In the genomic region with DNA sequence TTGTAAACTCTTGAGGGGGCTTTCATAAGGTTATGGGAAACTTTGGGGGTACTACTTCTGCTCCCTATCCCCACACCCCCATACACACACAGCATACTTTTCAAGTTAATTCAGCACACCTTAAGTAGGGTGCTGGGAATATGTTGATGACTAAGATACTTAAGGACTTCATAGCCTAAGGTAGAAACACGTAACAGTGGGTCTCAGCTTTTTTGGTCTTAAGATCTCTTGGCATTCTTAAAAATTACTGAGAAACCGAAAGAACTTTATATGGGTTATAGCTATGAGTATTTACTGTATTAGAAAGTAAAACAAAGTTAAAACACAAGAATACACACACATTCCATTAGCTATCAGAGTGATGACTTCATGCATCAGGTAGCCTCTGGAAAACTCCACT, we compare ENCODE assay signal across 17 cellular contexts. TPM values are rescaled to one million over a fixed set of nuclear protein-coding genes. Genes with fewer than 3 reads are reported as not detected.
DNase-seq lines count a peak whose midpoint lies in the region; FAIRE-seq and TF ChIP-seq lines count a peak whose summit lies in the region.
"Had no signal": no experiment of that assay in that cellular context is flagged by ENCODE, and none has a peak within 500 bp of the region (broad histone marks: within the 10 kb centered on the region; RNA-seq: fewer than 3 reads in every experiment).

No MANE protein-coding gene starts in this region.

- POLR2A ChIA-PET in PC-9 (lab: Charles Lee; ENCODE audit: unreplicated experiment) = no interaction called here

- H2AK5ac ChIP-seq in mesendoderm (ENCODE audit: low read length) = no peak overlapping the region

- H3K36me3 ChIP-seq in PC-9 (ENCODE audit: low read depth) (no peaks in the 10 kb centered on the region), fibroblast of lung (ENCODE audit: control insufficient read depth, insufficient read depth, low read length) (no peaks in the 10 kb centered on the region), mesendoderm (ENCODE audit: control insufficient read depth, insufficient read depth, low read length) (no peaks in the 10 kb centered on the region)
- H3K36me3 ChIP-seq: brain microvascular endothelial cell had no signal

- no peak overlapping the region for H2BK5ac ChIP-seq in mesendoderm (ENCODE audit: low read length)

- H3K4ac ChIP-seq in mesendoderm (ENCODE audit: low read depth, low read length) = no peak overlapping the region

- H4K20me1 ChIP-seq in PC-9 (ENCODE audit: insufficient read depth) = no peaks in the 10 kb centered on the region; the same call in 1 of the 2 replicates
- H4K20me1 ChIP-seq in fibroblast of lung (ENCODE audit: control insufficient read depth, extremely low read depth, insufficient read depth, low read length) = no peaks in the 10 kb centered on the region

- H3K36me3 Mint-ChIP-seq in activated naive CD4-positive, alpha-beta T cell treated with anti-CD3 and anti-CD28 coated beads, Interleukin-2, amount 50 U/mL, for 24 hours = no peaks in the 10 kb centered on the region
- H3K36me3 Mint-ChIP-seq in activated naive CD4-positive, alpha-beta T cell treated with anti-CD3 and anti-CD28 coated beads for 36 hours (ENCODE audit: low read depth) = no peaks in the 10 kb centered on the region

- H3K9me3 ChIP-seq in PC-9 (ENCODE audit: insufficient read depth, low read depth) = no peaks in the 10 kb centered on the region
- no peaks in the 10 kb centered on the region for H3K9me3 ChIP-seq in fibroblast of lung (ENCODE audit: control insufficient read depth, insufficient read depth, low read depth, low read length)

- H2AFZ ChIP-seq in PC-9 (no peak overlapping the region), fibroblast of lung (ENCODE audit: low read length) (no peak overlapping the region)

- H3K9ac ChIP-seq in fibroblast of lung (ENCODE audit: insufficient read depth, low read length) = no peak overlapping the region
- H3K9ac ChIP-seq in mesendoderm (ENCODE audit: low read length) = no peak overlapping the region

- FAIRE-seq in frontal cortex (lab: Jason Lieb, UNC) = no peak
- FAIRE-seq: K562 had no signal

- peaks cover 26% of the 10 kb centered on the region for H3K79me1 ChIP-seq in mesendoderm (ENCODE audit: low read length)

- no peak overlapping the region for H2BK120ac ChIP-seq in mesendoderm (ENCODE audit: low read depth, low read length)

- no peak overlapping the region for H4K5ac ChIP-seq in mesendoderm (ENCODE audit: low read length)

- BruUV-seq in PC-9 (replicated peaks; lab: Mats Ljungman, UMichigan) = no TSS peak

- H3K4me1 Mint-ChIP-seq in activated naive CD4-positive, alpha-beta T cell treated with anti-CD3 and anti-CD28 coated beads, Interleukin-2, amount 50 U/mL, for 24 hours = peaks cover 51% of the 10 kb centered on the region
- peaks cover 47% of the 10 kb centered on the region for H3K4me1 Mint-ChIP-seq in activated naive CD4-positive, alpha-beta T cell treated with anti-CD3 and anti-CD28 coated beads for 36 hours (ENCODE audit: low read depth)

- H3K9me3 Mint-ChIP-seq in activated naive CD4-positive, alpha-beta T cell treated with anti-CD3 and anti-CD28 coated beads, Interleukin-2, amount 50 U/mL, for 24 hours = no peaks in the 10 kb centered on the region
- H3K9me3 Mint-ChIP-seq in activated naive CD4-positive, alpha-beta T cell treated with anti-CD3 and anti-CD28 coated beads for 36 hours = peaks cover 2% of the 10 kb centered on the region

- H3K18ac ChIP-seq in mesendoderm (ENCODE audit: low read length) = no peak overlapping the region

- no peaks in the 10 kb centered on the region for H3K9me2 ChIP-seq in PC-9 (ENCODE audit: insufficient read depth)

- CTCF ChIA-PET in activated naive CD4-positive, alpha-beta T cell treated with anti-CD3 and anti-CD28 coated beads for 36 hours (lab: Charles Lee) = interaction anchor here (0.9 kb wide), 1 partner anchor 91 kb away, joined by 3 read pairs; no protein-coding TSS in a partner anchor
- CTCF ChIA-PET in PC-9 (lab: Charles Lee) = no interaction called here

- H2BK15ac ChIP-seq in mesendoderm (replicated peaks; ENCODE audit: low read depth) = no peak overlapping the region

- intact Hi-C loops in activated naive CD4-positive, alpha-beta T cell treated with anti-CD3 and anti-CD28 coated beads for 36 hours (cut with micrococcal nuclease) = no loop called here
- intact Hi-C loops in PC-9 (cut with micrococcal nuclease; ENCODE audit: unreplicated experiment) = no loop called here

- H3K4me3 ChIP-seq in PC-9 (no peak overlapping the region), fibroblast of lung (replicated peaks in 1 of 4; ENCODE audit: control extremely low read depth in 1 of 4, insufficient read depth in 1 of 4, low read depth in 3 of 4, low read length in 4 of 4) (peak overlapping the region in 1 of 4 experiments; percentile 96), mesendoderm (ENCODE audit: low read length) (no peak overlapping the region)

- no peak overlapping the region for H3K27ac Mint-ChIP-seq in activated naive CD4-positive, alpha-beta T cell treated with anti-CD3 and anti-CD28 coated beads, Interleukin-2, amount 50 U/mL, for 24 hours
- H3K27ac Mint-ChIP-seq in activated naive CD4-positive, alpha-beta T cell treated with anti-CD3 and anti-CD28 coated beads for 36 hours = no peak overlapping the region

- WGBS in mesendoderm (ENCODE audit: extremely low coverage, insufficient coverage, low lambda C conversion rate) = no CpG with 5 or more reads among the region's 2 CpGs

- H4K8ac ChIP-seq in mesendoderm (ENCODE audit: low read depth, low read length) = no peak overlapping the region

- no peaks in the 10 kb centered on the region for H3F3A ChIP-seq in PC-9 (ENCODE audit: insufficient read depth, low read depth)

- peak overlapping the region; percentile 98; the same call in 1 of the 2 replicates for H3K4me2 ChIP-seq in PC-9
- peak overlapping the region; percentile 94 for H3K4me2 ChIP-seq in fibroblast of lung (ENCODE audit: extremely low read depth, insufficient read depth, low read length)
- no peak overlapping the region for H3K4me2 ChIP-seq in mesendoderm (ENCODE audit: low read length)

- no peak overlapping the region for H3K23ac ChIP-seq in mesendoderm (ENCODE audit: low read length)

- peak overlapping the region; percentile 91 for H3K4me3 Mint-ChIP-seq in activated naive CD4-positive, alpha-beta T cell treated with anti-CD3 and anti-CD28 coated beads, Interleukin-2, amount 50 U/mL, for 24 hours
- H3K4me3 Mint-ChIP-seq in activated naive CD4-positive, alpha-beta T cell treated with anti-CD3 and anti-CD28 coated beads for 36 hours = no peak overlapping the region

- H3K27ac ChIP-seq in PC-9 (no peak overlapping the region), fibroblast of lung (ENCODE audit: insufficient read depth, low read length) (no peak overlapping the region), mesendoderm (ENCODE audit: low read depth, low read length) (no peak overlapping the region)
- H3K27ac ChIP-seq: brain microvascular endothelial cell had no signal

- no peak overlapping the region for H3K56ac ChIP-seq in mesendoderm (ENCODE audit: low read length)

- DNase-seq in activated naive CD4-positive, alpha-beta T cell treated with anti-CD3 and anti-CD28 coated beads for 36 hours = no peak
- DNase-seq in PC-9 (no peak), fibroblast of lung (ENCODE audit: low read depth in 2 of 2) (peak in 1 of 2 donors; percentile 21), renal cortical epithelial cell (ENCODE audit: low read depth) (peak; percentile 60), frontal cortex (ENCODE audit: low spot score in 2 of 2) (no peak), mesendoderm (no peak), NCI-H524 (lab: John Stamatoyannopoulos, UW) (no peak)
- DNase-seq: brain microvascular endothelial cell; effector CD4-positive, alpha-beta T cell; HCEC 1CT; NCI-H1436 had no signal

- TF ChIP-seq CTCF in PC-9 (conservative IDR thresholded peaks at IDR 0.05) = no peak
- no peak for TF ChIP-seq CTCF in fibroblast of lung (conservative IDR thresholded peaks at IDR 0.05 in 1 of 2, IDR thresholded peaks at IDR 0.05 in 1 of 2; ENCODE audit: low read depth in 1 of 2, low read length in 2 of 2)

- H3K27me3 Mint-ChIP-seq in activated naive CD4-positive, alpha-beta T cell treated with anti-CD3 and anti-CD28 coated beads, Interleukin-2, amount 50 U/mL, for 24 hours = no peaks in the 10 kb centered on the region
- no peaks in the 10 kb centered on the region for H3K27me3 Mint-ChIP-seq in activated naive CD4-positive, alpha-beta T cell treated with anti-CD3 and anti-CD28 coated beads for 36 hours (ENCODE audit: low read depth)

- H3K27me3 ChIP-seq in PC-9 (ENCODE audit: insufficient read depth, low read depth) = no peaks in the 10 kb centered on the region
- H3K27me3 ChIP-seq in fibroblast of lung (ENCODE audit: control insufficient read depth, insufficient read depth, low read length) = no peaks in the 10 kb centered on the region
- no peaks in the 10 kb centered on the region for H3K27me3 ChIP-seq in mesendoderm (ENCODE audit: insufficient read depth, low read length, poor library complexity)
- H3K27me3 ChIP-seq: brain microvascular endothelial cell had no signal

- H3K79me2 ChIP-seq in PC-9 (ENCODE audit: low read depth) (peaks cover 55% of the 10 kb centered on the region), fibroblast of lung (ENCODE audit: control insufficient read depth, insufficient read depth, low read length) (peaks cover 57% of the 10 kb centered on the region), mesendoderm (ENCODE audit: control insufficient read depth, insufficient read depth, low read length) (peaks cover 45% of the 10 kb centered on the region)

- peaks cover 19% of the 10 kb centered on the region for H3K4me1 ChIP-seq in PC-9 (replicated peaks; ENCODE audit: insufficient read depth)
- H3K4me1 ChIP-seq in fibroblast of lung (ENCODE audit: control insufficient read depth, extremely low read depth, insufficient read depth, low read length) = peaks cover 9% of the 10 kb centered on the region
- peaks cover 4% of the 10 kb centered on the region for H3K4me1 ChIP-seq in mesendoderm (ENCODE audit: control insufficient read depth, low read depth, low read length)

RNA-seq across cellular contexts. Expression of gene OTUD3, which starts 2.1 kb away (rescaled TPM):
- total RNA-seq in activated naive CD4-positive, alpha-beta T cell treated with anti-CD3 and anti-CD28 coated beads for 36 hours = 10 to 100 TPM in 1 of 2 experiments, 1 to 10 TPM in 1; 8.3 to 10.8 TPM
- total RNA-seq in PC-9 (2021) (8.5 and 9.7 TPM in 2 replicates), fibroblast of lung (5.0 and 5.1 TPM in 2 replicates), renal cortical epithelial cell (4.3 and 8.7 TPM in 2 replicates), frontal cortex (9.8 TPM)
- 2.9 and 3.0 TPM in 2 replicates for polyA plus RNA-seq in fibroblast of lung
- 2.0 and 2.5 TPM in 2 replicates for polyA plus RNA-seq in fibroblast of lung (2012)
- polyA minus RNA-seq in fibroblast of lung (ENCODE audit: low replicate concordance) = 0.24 and 0.26 TPM in 2 replicates
- polyA plus RNA-seq in mesendoderm (2013, experiment 1 of 2) = 4.1 TPM
- polyA plus RNA-seq in mesendoderm (2013, experiment 2 of 2) = 3.8 TPM

RNA-seq across cellular contexts. Expression of gene PLA2G2E, which starts 39.1 kb away (rescaled TPM):
- total RNA-seq in activated naive CD4-positive, alpha-beta T cell treated with anti-CD3 and anti-CD28 coated beads for 36 hours = not detected
- total RNA-seq in PC-9 (2021) (not detected in 2 replicates), fibroblast of lung (not detected in 2 replicates), renal cortical epithelial cell (not detected in 2 replicates), frontal cortex (not detected)
- not detected in 2 replicates for polyA plus RNA-seq in fibroblast of lung
- polyA plus RNA-seq in fibroblast of lung (2012) = not detected in 2 replicates
- not detected in 2 replicates for polyA minus RNA-seq in fibroblast of lung (ENCODE audit: low replicate concordance)
- polyA plus RNA-seq in mesendoderm (2013, experiment 1 of 2) = not detected
- polyA plus RNA-seq in mesendoderm (2013, experiment 2 of 2) = not detected
- total RNA-seq: fibroblast of villous mesenchyme; K562; lung microvascular endothelial cell; omental fat pad; T-helper 1 cell treated with Interleukin-12 subunit alpha and Interleukin-12 subunit beta and Interleukin-4 antibody, amounts not matched to agents 30 ng/mL and 1 ng/mL, for 36 hours had no signal
- polyA plus RNA-seq: K562 had no signal
